9 cellular contexts compared by ENCODE assay signal in genomic region chr1:174875306-174875705, GRCh38.
A peak's percentile ranks its signal among the peaks of the same experiment; 100 is the strongest.
DNase-seq lines count a peak whose midpoint lies in the region; ATAC-seq, FAIRE-seq and TF ChIP-seq lines count a peak whose summit lies in the region.
"Had no signal": no experiment of that assay in that cellular context is flagged by ENCODE, and none has a peak within 500 bp of the region (broad histone marks: within the 10 kb centered on the region; RNA-seq: fewer than 3 reads in every experiment).

No MANE protein-coding gene starts in this region.

- in situ Hi-C loops in HepG2 (cut with HindIII; ENCODE audit: extremely low pct_ligation_motif_present, low pct_unique_long_range_greater_than_20kb): no loop called here

- TF ChIP-seq EP300 in HepG2 (IDR thresholded peaks at IDR 0.05; ENCODE audit: low read depth in 2 of 2, low read length in 2 of 2): no peak
- no peak for TF ChIP-seq EP300 in HepG2 (CRISPR knock-in tag; IDR thresholded peaks at IDR 0.05; ENCODE audit: borderline replicate concordance)

- H3K9me3 ChIP-seq in HepG2 (ENCODE audit: low read length): no peaks in the 10 kb centered on the region

- TF ChIP-seq RAD21 in HepG2 (CRISPR knock-in tag; IDR thresholded peaks at IDR 0.05): no peak

- intact Hi-C loops in HepG2 (cut with micrococcal nuclease; ENCODE audit: unreplicated experiment): no loop called here

- TF ChIP-seq POLR2A in HepG2 (IDR thresholded peaks at IDR 0.05; ENCODE audit: insufficient read depth in 1 of 2, low read depth in 2 of 2, low read length in 2 of 2): no peak

- no peaks in the 10 kb centered on the region for H3K27me3 ChIP-seq in HepG2 (ENCODE audit: control insufficient read depth in 1 of 2, insufficient read depth in 2 of 2, low read length in 2 of 2)

- no peak overlapping the region for H3K4me3 ChIP-seq in HepG2 (replicated peaks in 1 of 3; ENCODE audit: insufficient read depth in 1 of 3, low read depth in 2 of 3, low read length in 3 of 3)

- WGBS in HepG2 (ENCODE audit: low lambda C conversion rate): 50% methylated on average over 4 of the region's 4 CpGs

- POLR2A ChIA-PET in HepG2 (lab: Yijun Ruan, JAX): no interaction called here

- TF ChIP-seq CTCF in HepG2 (CRISPR knock-in tag; IDR thresholded peaks at IDR 0.05): no peak

- no peak overlapping the region for H2AFZ ChIP-seq in HepG2 (ENCODE audit: low read length)

- CTCF ChIA-PET in HepG2 (lab: Yijun Ruan, JAX; ENCODE audit: low intra/inter-chr PET ratio, low total read pairs): no interaction called here

- 0 out of 2 replicates have a peak, but pooled peaks cover 7% of the 10 kb centered on the region for H3K4me1 ChIP-seq in HepG2 (ENCODE audit: insufficient read depth, low read length)

- peak; percentile 95 for DNase-seq in DMS53 treated with DMSO at 0.1 percent for 48 hours (lab: John Stamatoyannopoulos, UW; ENCODE audit: unreplicated experiment)
- peak; percentile 72 for DNase-seq in NCI-H1436 treated with DMSO at 0.1 percent for 48 hours (lab: John Stamatoyannopoulos, UW)
- peak; percentile 35 for DNase-seq in activated T-helper 1 cell treated with Interleukin-2 at 50 U/mL for 16 hours (ENCODE audit: low read depth)
- peak; percentile 49 for DNase-seq in HepG2 (ENCODE audit: low spot score)
- DNase-seq in dermis blood vessel endothelial cell: no peak
- no peak for DNase-seq in NCI-H1694 treated with DMSO at 0.1 percent for 48 hours (lab: John Stamatoyannopoulos, UW)
- DNase-seq: T1000 had no signal

- no peaks in the 10 kb centered on the region for H4K20me1 ChIP-seq in HepG2 (ENCODE audit: insufficient read depth, low read length)

- H3K36me3 ChIP-seq in HepG2 (replicated peaks in 1 of 2; ENCODE audit: control insufficient read depth in 1 of 2, insufficient read depth in 2 of 2, low read length in 2 of 2): no peaks in the 10 kb centered on the region

- no TSS peak for BruUV-seq in HepG2 (replicated peaks; lab: Mats Ljungman, UMichigan)

- no peak overlapping the region for H3K27ac ChIP-seq in HepG2 (ENCODE audit: extremely low read length, insufficient read depth, low read length)

- no peak for ATAC-seq in HepG2
- ATAC-seq in HG02759 (IDR thresholded peaks at IDR 0.05; ENCODE audit: unreplicated experiment): no peak
- no peak for ATAC-seq in GM21825 (IDR thresholded peaks at IDR 0.05; ENCODE audit: unreplicated experiment)

- FAIRE-seq in HepG2 (lab: Jason Lieb, UNC): no peak

- H3K4me2 ChIP-seq in HepG2 (ENCODE audit: low read depth, low read length): no peak overlapping the region

- no peak overlapping the region for H3K9ac ChIP-seq in HepG2 (ENCODE audit: insufficient read depth, low read depth, low read length)

- H3K79me2 ChIP-seq in HepG2 (ENCODE audit: insufficient read depth, low read length): no peaks in the 10 kb centered on the region

TF ChIP-seq in HepG2, 621 proteins besides CTCF, POLR2A, EP300 and RAD21:
- TF ChIP-seq ZBTB33 (CRISPR knock-in tag; IDR thresholded peaks at IDR 0.05) (0 out of 2 replicates have a peak, but pooled peaks have one; percentile 25), ZEB1 (IDR thresholded peaks at IDR 0.05; ENCODE audit: insufficient replicate concordance, low read depth) (peak; percentile 42), ZNF143 (CRISPR knock-in tag; IDR thresholded peaks at IDR 0.05) (0 out of 2 replicates have a peak, but pooled peaks have one; percentile 21), ZNF350 (CRISPR knock-in tag; IDR thresholded peaks at IDR 0.05; ENCODE audit: borderline replicate concordance, low read depth) (no peak), ZNF260 (CRISPR knock-in tag; IDR thresholded peaks at IDR 0.05; ENCODE audit: borderline replicate concordance, low read depth) (no peak), ZFP36 (IDR thresholded peaks at IDR 0.05; ENCODE audit: borderline replicate concordance, low read depth, low read length, partially characterized antibody) (no peak)
TF ChIP-seq in HepG2: peak in this region for 3.

Comparison
In these comparisons a context has a peak if more than half of its experiments do, and no peak if none do; other contexts are left out.
1. DNase-seq: peak in DMS53 treated with DMSO at 0.1 percent for 48 hours (single experiment), NCI-H1436 treated with DMSO at 0.1 percent for 48 hours (single experiment), activated T-helper 1 cell treated with Interleukin-2 at 50 U/mL for 16 hours (single experiment) and HepG2 (single experiment); none in dermis blood vessel endothelial cell (single experiment) and NCI-H1694 treated with DMSO at 0.1 percent for 48 hours (single experiment).